In the genomic region with DNA sequence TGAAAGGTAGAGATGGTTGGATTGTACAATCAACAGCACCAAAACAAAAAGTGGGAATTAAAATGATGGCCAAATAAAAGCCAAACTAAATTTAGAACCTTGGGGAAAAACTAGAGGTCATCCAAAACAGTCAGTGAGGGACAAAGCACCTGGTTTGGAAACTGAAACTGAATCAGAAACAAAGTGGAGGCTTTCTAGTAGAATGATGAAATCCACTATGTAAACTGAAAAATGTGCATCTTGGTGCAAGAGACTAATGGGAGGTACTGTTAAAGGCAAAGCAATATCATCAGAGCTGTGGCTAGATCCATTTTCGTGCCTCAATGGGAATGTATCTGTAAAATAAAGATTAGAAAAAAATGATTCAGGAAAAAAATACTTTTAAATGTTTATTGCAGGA, we compare ENCODE assay signal across 14 cellular contexts.
DNase-seq lines count a peak whose midpoint lies in the region; ATAC-seq lines count a peak whose summit lies in the region.
"Had no signal": no experiment of that assay in that cellular context is flagged by ENCODE, and none has a peak within 500 bp of the region (broad histone marks: within the 10 kb centered on the region; RNA-seq: fewer than 3 reads in every experiment).

No MANE protein-coding gene starts in this region.

- ATAC-seq in GM18508 (IDR thresholded peaks at IDR 0.05; ENCODE audit: insufficient read depth, unreplicated experiment) (peak; percentile 79), GM21360 (IDR thresholded peaks at IDR 0.05; ENCODE audit: unreplicated experiment) (peak; percentile 71), HG03108 (IDR thresholded peaks at IDR 0.05; ENCODE audit: unreplicated experiment) (peak; percentile 77), GM19035 (IDR thresholded peaks at IDR 0.05; ENCODE audit: unreplicated experiment) (no peak), GM19397 (IDR thresholded peaks at IDR 0.05; ENCODE audit: unreplicated experiment) (no peak)

- H3K4me1 Mint-ChIP-seq in activated naive CD8-positive, alpha-beta T cell (ENCODE audit: low read depth), result peaks cover 7% of the 10 kb centered on the region
- H3K4me1 Mint-ChIP-seq: B cell had no signal

- no peak for DNase-seq in cardiac septum (ENCODE audit: low spot score)
- DNase-seq in AG08396 (ENCODE audit: low spot score), result no peak
- DNase-seq: activated naive CD4-positive, alpha-beta T cell treated with anti-CD3 and anti-CD28 coated beads for 36 hours; effector CD4-positive, alpha-beta T cell; GOT3; NCI-H187; NCI-H69 had no signal

- no peak overlapping the region for H3K4me3 Mint-ChIP-seq in activated naive CD8-positive, alpha-beta T cell
- H3K4me3 Mint-ChIP-seq: activated naive CD4-positive, alpha-beta T cell treated with anti-CD3 and anti-CD28 coated beads for 36 hours; B cell had no signal

- H3K27ac Mint-ChIP-seq in activated naive CD8-positive, alpha-beta T cell, result peak overlapping the region; percentile 2
- H3K27ac Mint-ChIP-seq: B cell had no signal

- no peaks in the 10 kb centered on the region for H3K27me3 Mint-ChIP-seq in activated naive CD8-positive, alpha-beta T cell
- H3K27me3 Mint-ChIP-seq: B cell had no signal

- H3K36me3 Mint-ChIP-seq in activated naive CD8-positive, alpha-beta T cell, result no peaks in the 10 kb centered on the region

- no peaks in the 10 kb centered on the region for H3K9me3 Mint-ChIP-seq in activated naive CD8-positive, alpha-beta T cell (ENCODE audit: low read depth)
- H3K9me3 Mint-ChIP-seq: activated naive CD4-positive, alpha-beta T cell treated with anti-CD3 and anti-CD28 coated beads for 36 hours had no signal

- intact Hi-C loops in cardiac septum (cut with DNase I), result no loop called here

Comparison
In these comparisons a context has a peak if more than half of its experiments do, and no peak if none do; other contexts are left out.
1. ATAC-seq: peak in GM18508 (single experiment), GM21360 (single experiment) and HG03108 (single experiment); none in GM19035 (single experiment) and GM19397 (single experiment).